Comparison of ENCODE assay signal across 28 cellular contexts in the genomic region with DNA sequence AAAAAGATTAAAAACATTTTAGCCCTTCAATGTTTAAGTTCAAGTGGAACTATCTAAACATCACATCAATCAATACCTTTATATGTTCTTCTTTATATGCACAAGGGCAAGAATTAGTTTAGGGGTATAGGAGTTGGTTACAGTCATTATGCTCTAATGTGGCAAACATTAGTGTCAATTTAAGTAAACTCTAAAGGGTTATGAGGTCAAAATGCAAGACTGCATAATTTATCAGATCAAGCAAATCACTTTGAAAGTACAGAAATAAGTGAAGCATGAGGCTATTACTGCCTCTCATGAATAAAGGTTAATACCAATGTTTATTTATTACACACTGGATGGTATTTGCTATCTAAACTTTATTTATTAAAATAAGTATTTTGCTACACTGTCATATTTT. TPM values are rescaled to one million over a fixed set of nuclear protein-coding genes. Genes with fewer than 3 reads are reported as not detected.
DNase-seq lines count a peak whose midpoint lies in the region; ATAC-seq, FAIRE-seq and TF ChIP-seq lines count a peak whose summit lies in the region.
"Had no signal": no experiment of that assay in that cellular context is flagged by ENCODE, and none has a peak within 500 bp of the region (broad histone marks: within the 10 kb centered on the region; RNA-seq: fewer than 3 reads in every experiment).

No MANE protein-coding gene starts in this region.

- H3K27ac ChIP-seq in hepatocyte, result no peak overlapping the region
- no peak overlapping the region for H3K27ac ChIP-seq in left lung
- H3K27ac ChIP-seq: 22Rv1; A549; BLaER1 treated with 17β-estradiol and CSF1 and Interleukin-3, amounts not matched to agents 10 nM and 100 nM; GM23248 had no signal

- H4K20me1 ChIP-seq in hepatocyte (ENCODE audit: insufficient read depth, poor library complexity, severe bottlenecking), result no peaks in the 10 kb centered on the region
- H4K20me1 ChIP-seq: BLaER1 treated with 17β-estradiol and CSF1 and Interleukin-3, amounts not matched to agents 10 nM and 100 nM had no signal

- no peaks in the 10 kb centered on the region for H3K9me3 Mint-ChIP-seq in activated CD8-positive, alpha-beta memory T cell treated with anti-CD3 and anti-CD28 coated beads, Interleukin-2, amount 10 ng/mL, durations not matched to agents 7 days and 5 days (ENCODE audit: low read depth)
- H3K9me3 Mint-ChIP-seq in stimulated activated effector memory CD8-positive, alpha-beta T cell treated with anti-CD3 and anti-CD28 coated beads, Interleukin-12 subunit alpha, Interleukin-12 subunit beta, amount 100 ng/mL, for 72 hours, result no peaks in the 10 kb centered on the region
- H3K9me3 Mint-ChIP-seq: CD4-positive, alpha-beta T cell had no signal

- H3K4me1 Mint-ChIP-seq in activated CD8-positive, alpha-beta memory T cell treated with anti-CD3 and anti-CD28 coated beads, Interleukin-2, amount 10 ng/mL, durations not matched to agents 7 days and 5 days, result peaks cover 6% of the 10 kb centered on the region
- H3K4me1 Mint-ChIP-seq in stimulated activated effector memory CD8-positive, alpha-beta T cell treated with anti-CD3 and anti-CD28 coated beads, Interleukin-12 subunit alpha, Interleukin-12 subunit beta, amount 100 ng/mL, for 72 hours, result no peaks in the 10 kb centered on the region
- H3K4me1 Mint-ChIP-seq: CD14-positive monocyte had no signal

- H3K36me3 ChIP-seq in hepatocyte (replicated peaks; ENCODE audit: insufficient read depth, low read depth), result no peaks in the 10 kb centered on the region
- no peaks in the 10 kb centered on the region for H3K36me3 ChIP-seq in left lung
- H3K36me3 ChIP-seq: BE2C; BLaER1 treated with 17β-estradiol and CSF1 and Interleukin-3, amounts not matched to agents 10 nM and 100 nM had no signal

- H3K27me3 ChIP-seq in hepatocyte (no peaks in the 10 kb centered on the region), left lung (no peaks in the 10 kb centered on the region)
- H3K27me3 ChIP-seq: BE2C; BLaER1 treated with 17β-estradiol and CSF1 and Interleukin-3, amounts not matched to agents 10 nM and 100 nM had no signal

- H3K27me3 Mint-ChIP-seq in activated CD8-positive, alpha-beta memory T cell treated with anti-CD3 and anti-CD28 coated beads, Interleukin-2, amount 10 ng/mL, durations not matched to agents 7 days and 5 days, result no peaks in the 10 kb centered on the region
- H3K27me3 Mint-ChIP-seq: CD4-positive, alpha-beta T cell; CD8-positive, alpha-beta memory T cell had no signal

- H3K4me3 Mint-ChIP-seq in activated CD8-positive, alpha-beta memory T cell treated with anti-CD3 and anti-CD28 coated beads, Interleukin-2, amount 10 ng/mL, durations not matched to agents 7 days and 5 days, result no peak overlapping the region
- no peak overlapping the region for H3K4me3 Mint-ChIP-seq in stimulated activated effector memory CD8-positive, alpha-beta T cell treated with anti-CD3 and anti-CD28 coated beads, Interleukin-12 subunit alpha, Interleukin-12 subunit beta, amount 100 ng/mL, for 72 hours
- H3K4me3 Mint-ChIP-seq: CD14-positive monocyte; CD4-positive, alpha-beta T cell; CD8-positive, alpha-beta memory T cell had no signal

- FAIRE-seq in islet of Langerhans (lab: Jason Lieb, UNC), result peak; percentile 69
- FAIRE-seq: A549, D721Med, GM12891, GM18507, H1 had no signal

- peak; percentile 45 for ATAC-seq in activated CD8-positive, alpha-beta memory T cell treated with anti-CD3 and anti-CD28 coated beads, Interleukin-2, amount 10 ng/mL, durations not matched to agents 7 days and 5 days
- peak; percentile 96 for ATAC-seq in stimulated activated effector memory CD8-positive, alpha-beta T cell treated with anti-CD3 and anti-CD28 coated beads, Interleukin-12 subunit alpha, Interleukin-12 subunit beta, amount 100 ng/mL, for 72 hours
- ATAC-seq in left lung, result no peak
- ATAC-seq: A549 had no signal

- H3K4me3 ChIP-seq in hepatocyte (no peak overlapping the region), left lung (no peak overlapping the region)
- H3K4me3 ChIP-seq: A549; BLaER1 treated with 17β-estradiol and CSF1 and Interleukin-3, amounts not matched to agents 10 nM and 100 nM; GM23248 had no signal

- CTCF ChIA-PET in activated CD8-positive, alpha-beta memory T cell treated with anti-CD3 and anti-CD28 coated beads, Interleukin-2, amount 10 ng/mL, durations not matched to agents 7 days and 5 days (lab: Charles Lee), result no interaction called here

- no peak for TF ChIP-seq CTCF in hepatocyte (IDR thresholded peaks at IDR 0.05; ENCODE audit: poor library complexity)
- no peak for TF ChIP-seq CTCF in left lung (IDR thresholded peaks at IDR 0.05)

- intact Hi-C loops in left lung (cut with DNase I), result no loop called here

- H3K36me3 Mint-ChIP-seq in activated CD8-positive, alpha-beta memory T cell treated with anti-CD3 and anti-CD28 coated beads, Interleukin-2, amount 10 ng/mL, durations not matched to agents 7 days and 5 days, result peaks cover 5% of the 10 kb centered on the region
- H3K36me3 Mint-ChIP-seq in stimulated activated effector memory CD8-positive, alpha-beta T cell treated with anti-CD3 and anti-CD28 coated beads, Interleukin-12 subunit alpha, Interleukin-12 subunit beta, amount 100 ng/mL, for 72 hours, result no peaks in the 10 kb centered on the region

- H3K4me1 ChIP-seq in hepatocyte (ENCODE audit: insufficient read depth) (no peaks in the 10 kb centered on the region), left lung (no peaks in the 10 kb centered on the region)
- H3K4me1 ChIP-seq: A549; BE2C; BLaER1 treated with 17β-estradiol and CSF1 and Interleukin-3, amounts not matched to agents 10 nM and 100 nM had no signal

- H2AFZ ChIP-seq in hepatocyte, result no peak overlapping the region
- H2AFZ ChIP-seq: GM23248 had no signal

- H3K9me2 ChIP-seq in hepatocyte (replicated peaks; ENCODE audit: insufficient read depth), result no peaks in the 10 kb centered on the region

- no peak overlapping the region for H3K4me2 ChIP-seq in hepatocyte
- H3K4me2 ChIP-seq: A549; BLaER1 treated with 17β-estradiol and CSF1 and Interleukin-3, amounts not matched to agents 10 nM and 100 nM had no signal

- no peak overlapping the region for H3K27ac Mint-ChIP-seq in activated CD8-positive, alpha-beta memory T cell treated with anti-CD3 and anti-CD28 coated beads, Interleukin-2, amount 10 ng/mL, durations not matched to agents 7 days and 5 days
- H3K27ac Mint-ChIP-seq in stimulated activated effector memory CD8-positive, alpha-beta T cell treated with anti-CD3 and anti-CD28 coated beads, Interleukin-12 subunit alpha, Interleukin-12 subunit beta, amount 100 ng/mL, for 72 hours, result no peak overlapping the region
- H3K27ac Mint-ChIP-seq: CD14-positive monocyte; CD4-positive, alpha-beta T cell; CD8-positive, alpha-beta memory T cell had no signal

- H3K79me2 ChIP-seq in hepatocyte, result no peaks in the 10 kb centered on the region

- no peaks in the 10 kb centered on the region for H3K9me3 ChIP-seq in hepatocyte (ENCODE audit: low read depth)
- H3K9me3 ChIP-seq in left lung, result no peaks in the 10 kb centered on the region
- H3K9me3 ChIP-seq: A549; BE2C; BLaER1 treated with 17β-estradiol and CSF1 and Interleukin-3, amounts not matched to agents 10 nM and 100 nM had no signal

- no peak for DNase-seq in activated CD8-positive, alpha-beta memory T cell treated with anti-CD3 and anti-CD28 coated beads, Interleukin-2, amount 10 ng/mL, durations not matched to agents 7 days and 5 days
- no peak for DNase-seq in activated CD8-positive, alpha-beta memory T cell treated with anti-CD3 and anti-CD28 coated beads, Interleukin-2, amount 50 U/mL, for 4 hours
- DNase-seq in NCI-H69 (lab: John Stamatoyannopoulos, UW) (peak; percentile 7), hepatocyte (ENCODE audit: low spot score) (no peak), medulla oblongata (ENCODE audit: extremely low spot score) (no peak), left lung (no peak)
- no peak for DNase-seq in stimulated activated effector memory CD8-positive, alpha-beta T cell treated with anti-CD3 and anti-CD28 coated beads, Interleukin-12 subunit alpha, Interleukin-12 subunit beta, amount 100 ng/mL, for 72 hours (ENCODE audit: low spot score in 2 of 2)
- DNase-seq: ACHN; AML-193; BE2C; CD4-positive, alpha-beta T cell; CD8-positive, alpha-beta memory T cell; DMS 273 treated with DMSO at 0.1 percent for 48 hours; DMS79; EL; GDM1; GM23248; H7; HCEC 1CT had no signal

RNA-seq across cellular contexts. Expression of a gene that starts 59.7 kb away (rescaled TPM):
- total RNA-seq in activated CD8-positive, alpha-beta memory T cell treated with anti-CD3 and anti-CD28 coated beads, Interleukin-2, amount 10 ng/mL, durations not matched to agents 7 days and 5 days, result not detected
- 3.0 and 6.4 TPM in 2 replicates for total RNA-seq in hepatocyte
- polyA plus RNA-seq in hepatocyte, result 4.9 and 6.3 TPM in 2 replicates
- total RNA-seq in left lung, result not detected
- total RNA-seq: CD4-positive, alpha-beta T cell; CD8-positive, alpha-beta memory T cell; GM23248; H1; H7 had no signal
- polyA plus RNA-seq: A549; CD14-positive monocyte; CD8-positive, alpha-beta memory T cell; GM23248 had no signal
